In genomic region chr6:54716869-54717268, GRCh38 we compare ENCODE assay signal across 18 cellular contexts.
DNase-seq lines count a peak whose midpoint lies in the region; ATAC-seq and TF ChIP-seq lines count a peak whose summit lies in the region.
"Had no signal": no experiment of that assay in that cellular context is flagged by ENCODE, and none has a peak within 500 bp of the region (broad histone marks: within the 10 kb centered on the region; RNA-seq: fewer than 3 reads in every experiment).

No MANE protein-coding gene starts in this region.

- ATAC-seq in GM23338 (no peak), GM19328 (IDR thresholded peaks at IDR 0.05; ENCODE audit: unreplicated experiment) (no peak)
- ATAC-seq: PC-3, T-cell had no signal

- DNase-seq in DMS 273 (lab: John Stamatoyannopoulos, UW; ENCODE audit: unreplicated experiment) (peak; percentile 61), DMS 273 treated with DMSO at 0.1 percent for 48 hours (lab: John Stamatoyannopoulos, UW) (no peak), NCI-H2171 treated with DMSO at 0.1 percent for 48 hours (lab: John Stamatoyannopoulos, UW) (peak; percentile 10), fibroblast of pulmonary artery (ENCODE audit: low read depth) (peak; percentile 6), non-pigmented ciliary epithelial cell (ENCODE audit: low read depth) (peak; percentile 6), GM03348 (ENCODE audit: low spot score) (no peak), GM23338 (ENCODE audit: low spot score) (no peak)
- DNase-seq: C1 segment of cervical spinal cord, GDM1, KG1, NCI-H1092 treated with DMSO at 0.1 percent for 48 hours, NCI-H187 treated with DMSO at 0.1 percent for 48 hours, NCI-H524 treated with DMSO at 0.1 percent for 48 hours, PC-3, T-cell had no signal

- no peak overlapping the region for H3K4me3 ChIP-seq in fibroblast of pulmonary artery (replicated peaks; ENCODE audit: low read depth, low read length)
- no peak overlapping the region for H3K4me3 ChIP-seq in GM23338
- H3K4me3 ChIP-seq: SJSA1 had no signal

- H3K4me2 ChIP-seq in GM23338 = no peak overlapping the region

- H3K4me1 ChIP-seq in GM23338 (ENCODE audit: insufficient read depth) = 0 out of 2 replicates have a peak, but pooled peaks cover 9% of the 10 kb centered on the region
- H3K4me1 ChIP-seq: SJSA1 had no signal

- no peaks in the 10 kb centered on the region for H3K9me3 Mint-ChIP-seq in GM23338
- H3K9me3 Mint-ChIP-seq: T-cell had no signal

- no peaks in the 10 kb centered on the region for H3K79me2 ChIP-seq in GM23338 (replicated peaks; ENCODE audit: insufficient read depth)

- H3K36me3 Mint-ChIP-seq in GM23338 (ENCODE audit: low read depth) = no peaks in the 10 kb centered on the region
- H3K36me3 Mint-ChIP-seq: T-cell had no signal

- no peak for TF ChIP-seq CTCF in fibroblast of pulmonary artery (IDR thresholded peaks at IDR 0.05; ENCODE audit: low read length, missing control alignments)
- no peak for TF ChIP-seq CTCF in GM23338 (conservative IDR thresholded peaks at IDR 0.05; ENCODE audit: low read depth in 2 of 2)

- no peaks in the 10 kb centered on the region for H3K36me3 ChIP-seq in GM23338 (ENCODE audit: insufficient read depth)
- H3K36me3 ChIP-seq: SJSA1 had no signal

- H3K27me3 ChIP-seq in GM23338 (ENCODE audit: insufficient read depth) = no peaks in the 10 kb centered on the region
- H3K27me3 ChIP-seq: SJSA1 had no signal

- H3K9me2 ChIP-seq in GM23338 (ENCODE audit: insufficient read depth) = no peaks in the 10 kb centered on the region; the same call in 1 of the 2 replicates

- no peaks in the 10 kb centered on the region for H3F3A ChIP-seq in GM23338 (replicated peaks; ENCODE audit: low read depth)

- peaks cover 9% of the 10 kb centered on the region for H3K4me1 Mint-ChIP-seq in GM23338
- H3K4me1 Mint-ChIP-seq: T-cell had no signal

- H3K27me3 Mint-ChIP-seq in GM23338 (ENCODE audit: insufficient read depth, low read depth, poor library complexity) = no peaks in the 10 kb centered on the region
- H3K27me3 Mint-ChIP-seq: T-cell had no signal

- no peak overlapping the region for H3K4me3 Mint-ChIP-seq in GM23338
- H3K4me3 Mint-ChIP-seq: T-cell had no signal

- no peak overlapping the region for H2AFZ ChIP-seq in GM23338

- H4K20me1 ChIP-seq in GM23338 (replicated peaks; ENCODE audit: insufficient read depth) = no peaks in the 10 kb centered on the region

- no peak overlapping the region for H3K27ac ChIP-seq in GM23338 (ENCODE audit: low read depth)
- H3K27ac ChIP-seq: 22Rv1, SJSA1 had no signal

- H3K27ac Mint-ChIP-seq in GM23338 = no peak overlapping the region
- H3K27ac Mint-ChIP-seq: T-cell had no signal

TF ChIP-seq in GM23338, 12 proteins besides CTCF, POLR2A, EP300 and RAD21 (continues in another document):
- TF ChIP-seq POLR2AphosphoS5 (IDR thresholded peaks at IDR 0.05; ENCODE audit: low read depth) (no peak), EZH2phosphoT487 (IDR thresholded peaks at IDR 0.05; ENCODE audit: unreplicated experiment) (no peak), NANOG (IDR thresholded peaks at IDR 0.05; ENCODE audit: borderline replicate concordance) (no peak), JUNB (IDR thresholded peaks at IDR 0.05; ENCODE audit: unreplicated experiment) (no peak), CREB1 (CRISPR knock-in tag; IDR thresholded peaks at IDR 0.05; ENCODE audit: low read depth) (no peak), STAT1 (IDR thresholded peaks at IDR 0.05; ENCODE audit: unreplicated experiment) (no peak), ZNF331 (CRISPR knock-in tag; IDR thresholded peaks at IDR 0.05; ENCODE audit: low read depth) (no peak), ZNF462 (CRISPR knock-in tag; IDR thresholded peaks at IDR 0.05) (no peak), REST (IDR thresholded peaks at IDR 0.05; ENCODE audit: unreplicated experiment) (no peak), ETS1 (IDR thresholded peaks at IDR 0.05) (no peak)

Comparison
In these comparisons a context has a peak if more than half of its experiments do, and no peak if none do; other contexts are left out.
1. DNase-seq: peak in DMS 273 (single experiment), NCI-H2171 treated with DMSO at 0.1 percent for 48 hours (single experiment), fibroblast of pulmonary artery (single experiment) and non-pigmented ciliary epithelial cell (single experiment); none in DMS 273 treated with DMSO at 0.1 percent for 48 hours (single experiment), GM03348 (single experiment) and GM23338 (single experiment).